In genomic region chr4:38673109-38673978, GRCh38 we compare ENCODE assay signal across 8 cellular contexts. TPM values are rescaled to one million over a fixed set of nuclear protein-coding genes. Genes with fewer than 3 reads are reported as not detected.
DNase-seq lines count a peak whose midpoint lies in the region; ATAC-seq and TF ChIP-seq lines count a peak whose summit lies in the region.

No MANE protein-coding gene starts in this region.

- H3K27ac Mint-ChIP-seq in GM23338 (no peak overlapping the region; the same call in 1 of the 2 replicates), neural crest cell (ENCODE audit: unreplicated experiment) (peak overlapping the region; percentile 82)

- no peaks in the 10 kb centered on the region for H3K27me3 ChIP-seq in GM23338 (ENCODE audit: insufficient read depth)

- H3K79me2 ChIP-seq in GM23338 (replicated peaks; ENCODE audit: insufficient read depth): peaks cover 98% of the 10 kb centered on the region

- H3K27ac ChIP-seq in GM23338 (ENCODE audit: low read depth): peak overlapping the region; percentile 70

- peak overlapping the region; percentile 64 for H3K4me2 ChIP-seq in GM23338

- ATAC-seq in GM23338 (peak; percentile 37), HG03432 (IDR thresholded peaks at IDR 0.05; ENCODE audit: unreplicated experiment) (no peak)

- H3K27me3 Mint-ChIP-seq in GM23338 (ENCODE audit: insufficient read depth, low read depth, poor library complexity) (peaks cover 14% of the 10 kb centered on the region), neural crest cell (ENCODE audit: low read depth) (no peaks in the 10 kb centered on the region)

- no peaks in the 10 kb centered on the region for H3K36me3 ChIP-seq in GM23338 (ENCODE audit: insufficient read depth)

- H3K4me1 ChIP-seq in GM23338 (ENCODE audit: insufficient read depth): peaks cover 66% of the 10 kb centered on the region

- H3K9me2 ChIP-seq in GM23338 (ENCODE audit: insufficient read depth): no peaks in the 10 kb centered on the region

- TF ChIP-seq CTCF in GM23338 (conservative IDR thresholded peaks at IDR 0.05; ENCODE audit: low read depth in 2 of 2) (no peak), neural crest cell (conservative IDR thresholded peaks at IDR 0.05) (no peak)

- peak overlapping the region; percentile 47 for H3K4me3 Mint-ChIP-seq in GM23338
- peak overlapping the region; percentile 77 for H3K4me3 Mint-ChIP-seq in neural crest cell

- H3F3A ChIP-seq in GM23338 (replicated peaks; ENCODE audit: low read depth): no peaks in the 10 kb centered on the region

- no peak overlapping the region for H2AFZ ChIP-seq in GM23338

- H4K20me1 ChIP-seq in GM23338 (replicated peaks; ENCODE audit: insufficient read depth): no peaks in the 10 kb centered on the region; the same call in 1 of the 2 replicates

- H3K4me1 Mint-ChIP-seq in GM23338 (peaks cover 77% of the 10 kb centered on the region), neural crest cell (peaks cover 87% of the 10 kb centered on the region)

- H3K4me3 ChIP-seq in GM23338: peak overlapping the region; percentile 25

- peak; percentile 62 for DNase-seq in GM23338 (ENCODE audit: low spot score)
- peak; percentile 29 for DNase-seq in OCI-M2 (lab: John Stamatoyannopoulos, UW; ENCODE audit: unreplicated experiment)
- DNase-seq in epidermal melanocyte (ENCODE audit: insufficient read length, low spot score): peak; percentile 37
- no peak for DNase-seq in neural crest cell (ENCODE audit: low read depth, low spot score)
- no peak for DNase-seq in activated CD8-positive, alpha-beta memory T cell treated with anti-CD3 and anti-CD28 coated beads, Interleukin-2, amount 50 U/mL, for 4 hours
- DNase-seq in activated CD8-positive, alpha-beta memory T cell treated with anti-CD3 and anti-CD28 coated beads for 24 hours: no peak
- DNase-seq in NK-92 treated with Interleukin-12 subunit alpha and Interleukin-12 subunit beta, amount 100 ng/mL, for 24 hours (lab: John Stamatoyannopoulos, UW): no peak

- H3K9me3 Mint-ChIP-seq in GM23338: no peaks in the 10 kb centered on the region
- no peaks in the 10 kb centered on the region for H3K9me3 Mint-ChIP-seq in neural crest cell

- H3K36me3 Mint-ChIP-seq in GM23338 (ENCODE audit: low read depth) (peaks cover 13% of the 10 kb centered on the region), neural crest cell (ENCODE audit: low read depth) (no peaks in the 10 kb centered on the region)

TF ChIP-seq in GM23338, 12 proteins besides CTCF, POLR2A, EP300 and RAD21:
- no peak for TF ChIP-seq STAT1 (IDR thresholded peaks at IDR 0.05; ENCODE audit: unreplicated experiment)
- TF ChIP-seq CREB1 (CRISPR knock-in tag; IDR thresholded peaks at IDR 0.05; ENCODE audit: low read depth): no peak
- TF ChIP-seq EZH2 (IDR thresholded peaks at IDR 0.05; ENCODE audit: low read depth, unreplicated experiment): no peak
- TF ChIP-seq, protein P1, sequence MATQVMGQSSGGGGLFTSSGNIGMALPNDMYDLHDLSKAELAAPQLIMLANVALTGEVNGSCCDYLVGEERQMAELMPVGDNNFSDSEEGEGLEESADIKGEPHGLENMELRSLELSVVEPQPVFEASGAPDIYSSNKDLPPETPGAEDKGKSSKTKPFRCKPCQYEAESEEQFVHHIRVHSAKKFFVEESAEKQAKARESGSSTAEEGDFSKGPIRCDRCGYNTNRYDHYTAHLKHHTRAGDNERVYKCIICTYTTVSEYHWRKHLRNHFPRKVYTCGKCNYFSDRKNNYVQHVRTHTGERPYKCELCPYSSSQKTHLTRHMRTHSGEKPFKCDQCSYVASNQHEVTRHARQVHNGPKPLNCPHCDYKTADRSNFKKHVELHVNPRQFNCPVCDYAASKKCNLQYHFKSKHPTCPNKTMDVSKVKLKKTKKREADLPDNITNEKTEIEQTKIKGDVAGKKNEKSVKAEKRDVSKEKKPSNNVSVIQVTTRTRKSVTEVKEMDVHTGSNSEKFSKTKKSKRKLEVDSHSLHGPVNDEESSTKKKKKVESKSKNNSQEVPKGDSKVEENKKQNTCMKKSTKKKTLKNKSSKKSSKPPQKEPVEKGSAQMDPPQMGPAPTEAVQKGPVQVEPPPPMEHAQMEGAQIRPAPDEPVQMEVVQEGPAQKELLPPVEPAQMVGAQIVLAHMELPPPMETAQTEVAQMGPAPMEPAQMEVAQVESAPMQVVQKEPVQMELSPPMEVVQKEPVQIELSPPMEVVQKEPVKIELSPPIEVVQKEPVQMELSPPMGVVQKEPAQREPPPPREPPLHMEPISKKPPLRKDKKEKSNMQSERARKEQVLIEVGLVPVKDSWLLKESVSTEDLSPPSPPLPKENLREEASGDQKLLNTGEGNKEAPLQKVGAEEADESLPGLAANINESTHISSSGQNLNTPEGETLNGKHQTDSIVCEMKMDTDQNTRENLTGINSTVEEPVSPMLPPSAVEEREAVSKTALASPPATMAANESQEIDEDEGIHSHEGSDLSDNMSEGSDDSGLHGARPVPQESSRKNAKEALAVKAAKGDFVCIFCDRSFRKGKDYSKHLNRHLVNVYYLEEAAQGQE (IDR thresholded peaks at IDR 0.05; ENCODE audit: unreplicated experiment): no peak
- no peak for TF ChIP-seq ETS1 (IDR thresholded peaks at IDR 0.05)
- TF ChIP-seq POLR2AphosphoS5 (IDR thresholded peaks at IDR 0.05; ENCODE audit: low read depth): no peak
- TF ChIP-seq ZNF331 (CRISPR knock-in tag; IDR thresholded peaks at IDR 0.05; ENCODE audit: low read depth): no peak
- TF ChIP-seq JUNB (IDR thresholded peaks at IDR 0.05; ENCODE audit: unreplicated experiment): no peak

RNA-seq across cellular contexts. Expression of gene KLF3, which starts 9.3 kb away (rescaled TPM):
- total RNA-seq in GM23338 (2014; rRNA removed; shearing (Covaris generic)): 16.5 and 19.2 TPM in 2 replicates
- polyA plus RNA-seq in GM23338 (2016; fragmentation: Nextera tagmentation; extraction: Ambion mirVana): 14.1 and 15.0 TPM in 2 replicates
- total RNA-seq in neural crest cell: 38.2 and 38.4 TPM in 2 replicates

Comparison
In these comparisons a context has a peak if more than half of its experiments do, and no peak if none do; other contexts are left out.
1. DNase-seq: peak in GM23338 (single experiment), OCI-M2 (single experiment) and epidermal melanocyte (single experiment); none in neural crest cell (single experiment), activated CD8-positive, alpha-beta memory T cell treated with anti-CD3 and anti-CD28 coated beads, Interleukin-2, amount 50 U/mL, for 4 hours (single experiment), activated CD8-positive, alpha-beta memory T cell treated with anti-CD3 and anti-CD28 coated beads for 24 hours (single experiment) and NK-92 treated with Interleukin-12 subunit alpha and Interleukin-12 subunit beta, amount 100 ng/mL, for 24 hours (single experiment).